ENCODE assay signal across 20 cellular contexts in genomic region chr6:51511081-51511480, GRCh38.
"Had no signal": no experiment of that assay in that cellular context is flagged by ENCODE, and none has a peak within 500 bp of the region (broad histone marks: within the 10 kb centered on the region; RNA-seq: fewer than 3 reads in every experiment).

No MANE protein-coding gene starts in this region.

- H3K27me3 Mint-ChIP-seq: activated CD4-positive, alpha-beta memory T cell treated with anti-CD3 and anti-CD28 coated beads for 36 hours; activated naive CD8-positive, alpha-beta T cell treated with anti-CD3 and anti-CD28 coated beads for 36 hours; naive thymus-derived CD8-positive, alpha-beta T cell; stimulated activated naive B cell treated with anti-CD40 and anti-IgM and Interleukin-4, amounts not matched to agents 10 μg/mL and 1 μg/mL and 100 μg/mL, for 72 hours had no signal

- H3K27me3 ChIP-seq: left lung, neutrophil, pancreas, testis, uterus had no signal

- H3K9me3 ChIP-seq: left lung, neutrophil, pancreas, testis, uterus had no signal

- H3K27ac ChIP-seq: left lung, neutrophil, pancreas, testis, uterus had no signal

- H3K4me3 Mint-ChIP-seq: activated CD4-positive, alpha-beta memory T cell treated with anti-CD3 and anti-CD28 coated beads for 36 hours; activated naive CD8-positive, alpha-beta T cell treated with anti-CD3 and anti-CD28 coated beads for 36 hours; mesothelial cell of epicardium; naive thymus-derived CD8-positive, alpha-beta T cell; stimulated activated naive B cell treated with anti-CD40 and anti-IgM and Interleukin-4, amounts not matched to agents 10 μg/mL and 1 μg/mL and 100 μg/mL, for 72 hours had no signal

- H3K36me3 ChIP-seq: left lung, neutrophil, pancreas, uterus had no signal

- FAIRE-seq: astrocyte, bronchial epithelial cell, kidney, pancreas had no signal

- H3K27ac Mint-ChIP-seq: activated CD4-positive, alpha-beta memory T cell treated with anti-CD3 and anti-CD28 coated beads for 36 hours; activated naive CD8-positive, alpha-beta T cell treated with anti-CD3 and anti-CD28 coated beads for 36 hours; mesothelial cell of epicardium; naive thymus-derived CD8-positive, alpha-beta T cell; stimulated activated naive B cell treated with anti-CD40 and anti-IgM and Interleukin-4, amounts not matched to agents 10 μg/mL and 1 μg/mL and 100 μg/mL, for 72 hours had no signal

- H3K4me1 ChIP-seq: left lung, pancreas, testis, uterus had no signal

- H3K4me1 Mint-ChIP-seq: activated naive CD8-positive, alpha-beta T cell treated with anti-CD3 and anti-CD28 coated beads for 36 hours; naive thymus-derived CD8-positive, alpha-beta T cell; stimulated activated naive B cell treated with anti-CD40 and anti-IgM and Interleukin-4, amounts not matched to agents 10 μg/mL and 1 μg/mL and 100 μg/mL, for 72 hours had no signal

- ATAC-seq: left lung; naive thymus-derived CD8-positive, alpha-beta T cell; pancreas; sciatic nerve; stimulated activated naive B cell treated with anti-CD40 and anti-IgM and Interleukin-4, amounts not matched to agents 10 μg/mL and 1 μg/mL and 100 μg/mL, for 72 hours had no signal

- DNase-seq: activated CD4-positive, alpha-beta memory T cell treated with anti-CD3 and anti-CD28 coated beads for 36 hours; activated CD4-positive, alpha-beta T cell treated with anti-CD3 and anti-CD28 coated beads for 48 hours; activated naive CD4-positive, alpha-beta T cell treated with Interleukin-2 at 50 U/mL for 16 hours; activated naive CD8-positive, alpha-beta T cell treated with anti-CD3 and anti-CD28 coated beads for 36 hours; activated T-cell treated with anti-CD3 and anti-CD28 coated beads, Interleukin-2, amount 50 U/mL, for 48 hours; kidney; naive thymus-derived CD8-positive, alpha-beta T cell; pancreas; stimulated activated CD4-positive, alpha-beta T cell treated with anti-CD3 and anti-CD28 coated beads, Interleukin-2, amount 100 ng/mL, for 48 hours; stimulated activated CD8-positive, alpha-beta memory T cell treated with anti-CD3 and anti-CD28 coated beads, Interleukin-4, amount 100 ng/mL, for 48 hours; stimulated activated naive B cell treated with anti-CD40 and anti-IgM and Interleukin-4, amounts not matched to agents 10 μg/mL and 1 μg/mL and 100 μg/mL, for 72 hours; testis; trophoblast cell; uterus had no signal

- H3K36me3 Mint-ChIP-seq: activated CD4-positive, alpha-beta memory T cell treated with anti-CD3 and anti-CD28 coated beads for 36 hours; activated naive CD8-positive, alpha-beta T cell treated with anti-CD3 and anti-CD28 coated beads for 36 hours; mesothelial cell of epicardium; naive thymus-derived CD8-positive, alpha-beta T cell; stimulated activated naive B cell treated with anti-CD40 and anti-IgM and Interleukin-4, amounts not matched to agents 10 μg/mL and 1 μg/mL and 100 μg/mL, for 72 hours had no signal

- H3K4me3 ChIP-seq: left lung, pancreas, testis, uterus had no signal
